1 cellular context compared by ENCODE assay signal in the genomic region with DNA sequence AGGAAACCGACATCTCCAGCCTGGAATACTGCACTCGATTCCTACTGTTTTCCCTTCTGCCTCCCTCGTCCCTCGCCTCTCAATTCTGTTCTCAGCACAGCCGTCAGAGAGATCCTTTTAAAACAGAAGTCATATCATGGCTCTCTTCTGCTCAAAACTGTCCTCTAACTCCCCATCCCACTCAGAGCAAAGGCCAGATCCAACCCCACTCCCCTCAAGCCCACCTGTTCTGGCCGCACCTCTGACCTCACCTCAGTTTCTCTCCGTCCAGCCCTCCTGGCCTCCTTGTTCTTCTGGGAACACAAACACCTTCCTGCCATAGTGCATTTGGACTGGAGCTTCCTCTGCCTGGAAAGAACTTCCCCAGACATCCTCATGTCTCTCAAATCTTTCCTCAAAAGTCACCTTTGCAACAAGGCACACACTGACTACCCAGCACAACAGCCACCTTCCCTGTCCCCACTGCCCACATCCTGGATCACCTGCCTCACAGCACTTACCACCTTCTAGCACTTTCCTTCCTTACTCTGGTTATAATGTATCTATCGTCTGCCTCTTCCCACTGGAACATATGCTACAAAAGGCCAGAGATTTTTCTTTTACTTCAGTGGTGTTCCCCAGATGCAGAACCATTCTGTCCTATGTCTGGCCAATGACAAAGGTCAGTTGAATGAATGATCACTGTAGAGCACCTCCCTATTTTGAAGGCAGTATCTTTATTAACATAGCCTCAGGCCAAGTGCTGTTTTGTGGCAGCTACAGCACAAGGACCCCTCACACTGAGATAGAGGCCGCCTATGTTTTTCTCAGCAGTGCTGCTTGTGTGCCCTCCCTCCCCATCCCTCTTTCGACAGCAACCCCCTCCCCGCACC.
TF ChIP-seq lines count a peak whose summit lies in the region.

No MANE protein-coding gene starts in this region.

TF ChIP-seq in GM12878, 131 proteins besides CTCF, POLR2A, EP300 and RAD21 (continued from another document and continues in another):
- TF ChIP-seq NFIC (IDR thresholded peaks at IDR 0.05; ENCODE audit: low read depth, low read length) (0 out of 2 replicates have a peak, but pooled peaks have one; percentile 24), IKZF2 (IDR thresholded peaks at IDR 0.05) (no peak), YY1 (IDR thresholded peaks at IDR 0.05; ENCODE audit: low read depth, low read length) (no peak), EZH2 (IDR thresholded peaks at IDR 0.05; ENCODE audit: borderline replicate concordance, control insufficient read depth, low read depth, low read length) (no peak), SUZ12 (IDR thresholded peaks at IDR 0.05; ENCODE audit: unreplicated experiment) (no peak), FOXK2 (IDR thresholded peaks at IDR 0.05) (no peak), CREB1 (IDR thresholded peaks at IDR 0.05; ENCODE audit: low read depth) (peak; percentile 13; the same call in 1 of the 2 replicates), WRNIP1 (IDR thresholded peaks at IDR 0.05; ENCODE audit: borderline replicate concordance, low read depth, low read length) (no peak), SMAD5 (IDR thresholded peaks at IDR 0.05; ENCODE audit: low read depth) (peak; percentile 91), MTA3 (IDR thresholded peaks at IDR 0.05; ENCODE audit: borderline replicate concordance, low read length) (peak; percentile 94), ZNF24 (IDR thresholded peaks at IDR 0.05) (no peak), ZNF622 (IDR thresholded peaks at IDR 0.05) (no peak), CBX3 (IDR thresholded peaks at IDR 0.05; ENCODE audit: borderline replicate concordance, low read depth) (no peak), ZNF384 (IDR thresholded peaks at IDR 0.05; ENCODE audit: borderline replicate concordance, low read depth, low read length) (no peak), TCF7 (IDR thresholded peaks at IDR 0.05; ENCODE audit: borderline replicate concordance) (no peak), STAT3 (IDR thresholded peaks at IDR 0.05; ENCODE audit: low read depth, low read length) (no peak), FOS (IDR thresholded peaks at IDR 0.05; ENCODE audit: borderline replicate concordance, extremely low read depth, insufficient read length) (no peak), ZZZ3 (IDR thresholded peaks at IDR 0.05; ENCODE audit: control insufficient read depth, insufficient read length, low read depth) (no peak), NR2C2 (IDR thresholded peaks at IDR 0.05; ENCODE audit: borderline replicate concordance, control insufficient read depth, insufficient read length, low read depth) (no peak), ZSCAN29 (IDR thresholded peaks at IDR 0.05) (no peak), EGR1 (IDR thresholded peaks at IDR 0.05; ENCODE audit: borderline replicate concordance in 1 of 2, low read depth in 2 of 2, low read length in 2 of 2) (no peak), ETV6 (conservative IDR thresholded peaks at IDR 0.05 in 1 of 2, IDR thresholded peaks at IDR 0.05 in 1 of 2; ENCODE audit: borderline replicate concordance in 1 of 2, low read depth in 1 of 2) (no peak), FOXM1 (IDR thresholded peaks at IDR 0.05; ENCODE audit: low read depth, low read length) (peak; percentile 25; the same call in 1 of the 2 replicates), CHD4 (IDR thresholded peaks at IDR 0.05) (no peak), ZNF207 (IDR thresholded peaks at IDR 0.05; ENCODE audit: borderline replicate concordance) (no peak), SP1 (IDR thresholded peaks at IDR 0.05; ENCODE audit: low read depth, low read length) (no peak), RCOR1 (conservative IDR thresholded peaks at IDR 0.05; ENCODE audit: low read depth, low read length) (no peak), BACH1 (IDR thresholded peaks at IDR 0.05; ENCODE audit: borderline replicate concordance) (peak; percentile 96), BMI1 (IDR thresholded peaks at IDR 0.05; ENCODE audit: borderline replicate concordance) (peak; percentile 79), TBL1XR1 (IDR thresholded peaks at IDR 0.05; ENCODE audit: low read depth, low read length) (no peak)
- TF ChIP-seq, protein P1, sequence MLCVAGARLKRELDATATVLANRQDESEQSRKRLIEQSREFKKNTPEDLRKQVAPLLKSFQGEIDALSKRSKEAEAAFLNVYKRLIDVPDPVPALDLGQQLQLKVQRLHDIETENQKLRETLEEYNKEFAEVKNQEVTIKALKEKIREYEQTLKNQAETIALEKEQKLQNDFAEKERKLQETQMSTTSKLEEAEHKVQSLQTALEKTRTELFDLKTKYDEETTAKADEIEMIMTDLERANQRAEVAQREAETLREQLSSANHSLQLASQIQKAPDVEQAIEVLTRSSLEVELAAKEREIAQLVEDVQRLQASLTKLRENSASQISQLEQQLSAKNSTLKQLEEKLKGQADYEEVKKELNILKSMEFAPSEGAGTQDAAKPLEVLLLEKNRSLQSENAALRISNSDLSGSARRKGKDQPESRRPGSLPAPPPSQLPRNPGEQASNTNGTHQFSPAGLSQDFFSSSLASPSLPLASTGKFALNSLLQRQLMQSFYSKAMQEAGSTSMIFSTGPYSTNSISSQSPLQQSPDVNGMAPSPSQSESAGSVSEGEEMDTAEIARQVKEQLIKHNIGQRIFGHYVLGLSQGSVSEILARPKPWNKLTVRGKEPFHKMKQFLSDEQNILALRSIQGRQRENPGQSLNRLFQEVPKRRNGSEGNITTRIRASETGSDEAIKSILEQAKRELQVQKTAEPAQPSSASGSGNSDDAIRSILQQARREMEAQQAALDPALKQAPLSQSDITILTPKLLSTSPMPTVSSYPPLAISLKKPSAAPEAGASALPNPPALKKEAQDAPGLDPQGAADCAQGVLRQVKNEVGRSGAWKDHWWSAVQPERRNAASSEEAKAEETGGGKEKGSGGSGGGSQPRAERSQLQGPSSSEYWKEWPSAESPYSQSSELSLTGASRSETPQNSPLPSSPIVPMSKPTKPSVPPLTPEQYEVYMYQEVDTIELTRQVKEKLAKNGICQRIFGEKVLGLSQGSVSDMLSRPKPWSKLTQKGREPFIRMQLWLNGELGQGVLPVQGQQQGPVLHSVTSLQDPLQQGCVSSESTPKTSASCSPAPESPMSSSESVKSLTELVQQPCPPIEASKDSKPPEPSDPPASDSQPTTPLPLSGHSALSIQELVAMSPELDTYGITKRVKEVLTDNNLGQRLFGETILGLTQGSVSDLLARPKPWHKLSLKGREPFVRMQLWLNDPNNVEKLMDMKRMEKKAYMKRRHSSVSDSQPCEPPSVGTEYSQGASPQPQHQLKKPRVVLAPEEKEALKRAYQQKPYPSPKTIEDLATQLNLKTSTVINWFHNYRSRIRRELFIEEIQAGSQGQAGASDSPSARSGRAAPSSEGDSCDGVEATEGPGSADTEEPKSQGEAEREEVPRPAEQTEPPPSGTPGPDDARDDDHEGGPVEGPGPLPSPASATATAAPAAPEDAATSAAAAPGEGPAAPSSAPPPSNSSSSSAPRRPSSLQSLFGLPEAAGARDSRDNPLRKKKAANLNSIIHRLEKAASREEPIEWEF (IDR thresholded peaks at IDR 0.05; ENCODE audit: insufficient replicate concordance, low read depth, low read length), result peak; percentile 50
- TF ChIP-seq, protein P2, sequence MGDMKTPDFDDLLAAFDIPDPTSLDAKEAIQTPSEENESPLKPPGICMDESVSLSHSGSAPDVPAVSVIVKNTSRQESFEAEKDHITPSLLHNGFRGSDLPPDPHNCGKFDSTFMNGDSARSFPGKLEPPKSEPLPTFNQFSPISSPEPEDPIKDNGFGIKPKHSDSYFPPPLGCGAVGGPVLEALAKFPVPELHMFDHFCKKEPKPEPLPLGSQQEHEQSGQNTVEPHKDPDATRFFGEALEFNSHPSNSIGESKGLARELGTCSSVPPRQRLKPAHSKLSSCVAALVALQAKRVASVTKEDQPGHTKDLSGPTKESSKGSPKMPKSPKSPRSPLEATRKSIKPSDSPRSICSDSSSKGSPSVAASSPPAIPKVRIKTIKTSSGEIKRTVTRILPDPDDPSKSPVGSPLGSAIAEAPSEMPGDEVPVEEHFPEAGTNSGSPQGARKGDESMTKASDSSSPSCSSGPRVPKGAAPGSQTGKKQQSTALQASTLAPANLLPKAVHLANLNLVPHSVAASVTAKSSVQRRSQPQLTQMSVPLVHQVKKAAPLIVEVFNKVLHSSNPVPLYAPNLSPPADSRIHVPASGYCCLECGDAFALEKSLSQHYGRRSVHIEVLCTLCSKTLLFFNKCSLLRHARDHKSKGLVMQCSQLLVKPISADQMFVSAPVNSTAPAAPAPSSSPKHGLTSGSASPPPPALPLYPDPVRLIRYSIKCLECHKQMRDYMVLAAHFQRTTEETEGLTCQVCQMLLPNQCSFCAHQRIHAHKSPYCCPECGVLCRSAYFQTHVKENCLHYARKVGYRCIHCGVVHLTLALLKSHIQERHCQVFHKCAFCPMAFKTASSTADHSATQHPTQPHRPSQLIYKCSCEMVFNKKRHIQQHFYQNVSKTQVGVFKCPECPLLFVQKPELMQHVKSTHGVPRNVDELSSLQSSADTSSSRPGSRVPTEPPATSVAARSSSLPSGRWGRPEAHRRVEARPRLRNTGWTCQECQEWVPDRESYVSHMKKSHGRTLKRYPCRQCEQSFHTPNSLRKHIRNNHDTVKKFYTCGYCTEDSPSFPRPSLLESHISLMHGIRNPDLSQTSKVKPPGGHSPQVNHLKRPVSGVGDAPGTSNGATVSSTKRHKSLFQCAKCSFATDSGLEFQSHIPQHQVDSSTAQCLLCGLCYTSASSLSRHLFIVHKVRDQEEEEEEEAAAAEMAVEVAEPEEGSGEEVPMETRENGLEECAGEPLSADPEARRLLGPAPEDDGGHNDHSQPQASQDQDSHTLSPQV (IDR thresholded peaks at IDR 0.05), result no peak
- TF ChIP-seq, protein P3, sequence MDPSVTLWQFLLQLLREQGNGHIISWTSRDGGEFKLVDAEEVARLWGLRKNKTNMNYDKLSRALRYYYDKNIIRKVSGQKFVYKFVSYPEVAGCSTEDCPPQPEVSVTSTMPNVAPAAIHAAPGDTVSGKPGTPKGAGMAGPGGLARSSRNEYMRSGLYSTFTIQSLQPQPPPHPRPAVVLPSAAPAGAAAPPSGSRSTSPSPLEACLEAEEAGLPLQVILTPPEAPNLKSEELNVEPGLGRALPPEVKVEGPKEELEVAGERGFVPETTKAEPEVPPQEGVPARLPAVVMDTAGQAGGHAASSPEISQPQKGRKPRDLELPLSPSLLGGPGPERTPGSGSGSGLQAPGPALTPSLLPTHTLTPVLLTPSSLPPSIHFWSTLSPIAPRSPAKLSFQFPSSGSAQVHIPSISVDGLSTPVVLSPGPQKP (IDR thresholded peaks at IDR 0.05; ENCODE audit: low read depth, low read length), result no peak
- TF ChIP-seq, protein P4, sequence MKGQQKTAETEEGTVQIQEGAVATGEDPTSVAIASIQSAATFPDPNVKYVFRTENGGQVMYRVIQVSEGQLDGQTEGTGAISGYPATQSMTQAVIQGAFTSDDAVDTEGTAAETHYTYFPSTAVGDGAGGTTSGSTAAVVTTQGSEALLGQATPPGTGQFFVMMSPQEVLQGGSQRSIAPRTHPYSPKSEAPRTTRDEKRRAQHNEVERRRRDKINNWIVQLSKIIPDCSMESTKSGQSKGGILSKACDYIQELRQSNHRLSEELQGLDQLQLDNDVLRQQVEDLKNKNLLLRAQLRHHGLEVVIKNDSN (IDR thresholded peaks at IDR 0.05; ENCODE audit: borderline replicate concordance, extremely low read length, insufficient read depth, low read depth, low read length), result no peak
- TF ChIP-seq, protein P5, sequence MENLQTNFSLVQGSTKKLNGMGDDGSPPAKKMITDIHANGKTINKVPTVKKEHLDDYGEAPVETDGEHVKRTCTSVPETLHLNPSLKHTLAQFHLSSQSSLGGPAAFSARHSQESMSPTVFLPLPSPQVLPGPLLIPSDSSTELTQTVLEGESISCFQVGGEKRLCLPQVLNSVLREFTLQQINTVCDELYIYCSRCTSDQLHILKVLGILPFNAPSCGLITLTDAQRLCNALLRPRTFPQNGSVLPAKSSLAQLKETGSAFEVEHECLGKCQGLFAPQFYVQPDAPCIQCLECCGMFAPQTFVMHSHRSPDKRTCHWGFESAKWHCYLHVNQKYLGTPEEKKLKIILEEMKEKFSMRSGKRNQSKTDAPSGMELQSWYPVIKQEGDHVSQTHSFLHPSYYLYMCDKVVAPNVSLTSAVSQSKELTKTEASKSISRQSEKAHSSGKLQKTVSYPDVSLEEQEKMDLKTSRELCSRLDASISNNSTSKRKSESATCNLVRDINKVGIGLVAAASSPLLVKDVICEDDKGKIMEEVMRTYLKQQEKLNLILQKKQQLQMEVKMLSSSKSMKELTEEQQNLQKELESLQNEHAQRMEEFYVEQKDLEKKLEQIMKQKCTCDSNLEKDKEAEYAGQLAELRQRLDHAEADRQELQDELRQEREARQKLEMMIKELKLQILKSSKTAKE (IDR thresholded peaks at IDR 0.05; ENCODE audit: low read depth, poor library complexity, severe bottlenecking), result no peak
- TF ChIP-seq, protein P6, sequence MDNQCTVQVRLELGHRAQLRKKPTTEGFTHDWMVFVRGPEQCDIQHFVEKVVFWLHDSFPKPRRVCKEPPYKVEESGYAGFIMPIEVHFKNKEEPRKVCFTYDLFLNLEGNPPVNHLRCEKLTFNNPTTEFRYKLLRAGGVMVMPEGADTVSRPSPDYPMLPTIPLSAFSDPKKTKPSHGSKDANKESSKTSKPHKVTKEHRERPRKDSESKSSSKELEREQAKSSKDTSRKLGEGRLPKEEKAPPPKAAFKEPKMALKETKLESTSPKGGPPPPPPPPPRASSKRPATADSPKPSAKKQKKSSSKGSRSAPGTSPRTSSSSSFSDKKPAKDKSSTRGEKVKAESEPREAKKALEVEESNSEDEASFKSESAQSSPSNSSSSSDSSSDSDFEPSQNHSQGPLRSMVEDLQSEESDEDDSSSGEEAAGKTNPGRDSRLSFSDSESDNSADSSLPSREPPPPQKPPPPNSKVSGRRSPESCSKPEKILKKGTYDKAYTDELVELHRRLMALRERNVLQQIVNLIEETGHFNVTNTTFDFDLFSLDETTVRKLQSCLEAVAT (IDR thresholded peaks at IDR 0.05), result peak; percentile 34; the same call in 1 of the 2 replicates
- TF ChIP-seq, protein P7, sequence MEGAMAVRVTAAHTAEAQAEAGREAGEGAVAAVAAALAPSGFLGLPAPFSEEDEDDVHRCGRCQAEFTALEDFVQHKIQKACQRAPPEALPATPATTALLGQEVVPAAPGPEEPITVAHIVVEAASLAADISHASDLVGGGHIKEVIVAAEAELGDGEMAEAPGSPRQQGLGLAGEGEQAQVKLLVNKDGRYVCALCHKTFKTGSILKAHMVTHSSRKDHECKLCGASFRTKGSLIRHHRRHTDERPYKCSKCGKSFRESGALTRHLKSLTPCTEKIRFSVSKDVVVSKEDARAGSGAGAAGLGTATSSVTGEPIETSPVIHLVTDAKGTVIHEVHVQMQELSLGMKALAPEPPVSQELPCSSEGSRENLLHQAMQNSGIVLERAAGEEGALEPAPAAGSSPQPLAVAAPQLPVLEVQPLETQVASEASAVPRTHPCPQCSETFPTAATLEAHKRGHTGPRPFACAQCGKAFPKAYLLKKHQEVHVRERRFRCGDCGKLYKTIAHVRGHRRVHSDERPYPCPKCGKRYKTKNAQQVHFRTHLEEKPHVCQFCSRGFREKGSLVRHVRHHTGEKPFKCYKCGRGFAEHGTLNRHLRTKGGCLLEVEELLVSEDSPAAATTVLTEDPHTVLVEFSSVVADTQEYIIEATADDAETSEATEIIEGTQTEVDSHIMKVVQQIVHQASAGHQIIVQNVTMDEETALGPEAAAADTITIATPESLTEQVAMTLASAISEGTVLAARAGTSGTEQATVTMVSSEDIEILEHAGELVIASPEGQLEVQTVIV (IDR thresholded peaks at IDR 0.05; ENCODE audit: borderline replicate concordance, partially characterized antibody), result no peak
